Comparison of ENCODE assay signal across 1 cellular context in the genomic region with DNA sequence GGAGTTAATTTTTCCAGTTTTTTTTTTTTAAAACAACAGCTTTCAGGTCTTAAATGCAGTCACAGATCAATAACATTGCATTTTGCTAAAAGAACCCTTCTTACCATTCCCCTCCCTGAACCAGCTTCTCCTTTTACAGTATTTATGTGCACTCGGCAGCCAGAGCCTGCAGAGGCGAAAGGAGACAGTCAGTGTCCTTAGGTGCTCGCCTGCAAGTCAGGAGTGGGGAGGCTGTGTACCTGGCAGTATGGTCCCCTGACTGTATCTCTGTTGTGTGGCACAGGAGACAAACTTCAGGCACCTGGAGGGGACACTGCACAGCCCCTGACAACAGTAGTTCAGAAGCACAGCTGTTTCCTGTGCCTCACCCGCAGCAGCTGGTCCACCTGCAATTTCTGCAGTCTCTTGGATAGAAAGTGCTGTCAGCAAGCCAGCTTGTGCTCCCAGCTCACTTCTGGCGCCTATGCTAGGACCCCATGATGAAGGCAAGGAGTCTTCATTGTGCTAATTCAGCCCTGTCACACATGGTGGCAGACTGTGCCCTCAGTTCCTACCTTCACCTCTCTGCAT.
TF ChIP-seq lines count a peak whose summit lies in the region.

No MANE protein-coding gene starts in this region.

TF ChIP-seq in GM12878, 131 proteins besides CTCF, POLR2A, EP300 and RAD21 (continued from another document):
- TF ChIP-seq, protein P1, sequence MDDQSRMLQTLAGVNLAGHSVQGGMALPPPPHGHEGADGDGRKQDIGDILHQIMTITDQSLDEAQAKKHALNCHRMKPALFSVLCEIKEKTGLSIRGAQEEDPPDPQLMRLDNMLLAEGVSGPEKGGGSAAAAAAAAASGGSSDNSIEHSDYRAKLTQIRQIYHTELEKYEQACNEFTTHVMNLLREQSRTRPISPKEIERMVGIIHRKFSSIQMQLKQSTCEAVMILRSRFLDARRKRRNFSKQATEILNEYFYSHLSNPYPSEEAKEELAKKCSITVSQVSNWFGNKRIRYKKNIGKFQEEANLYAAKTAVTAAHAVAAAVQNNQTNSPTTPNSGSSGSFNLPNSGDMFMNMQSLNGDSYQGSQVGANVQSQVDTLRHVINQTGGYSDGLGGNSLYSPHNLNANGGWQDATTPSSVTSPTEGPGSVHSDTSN (IDR thresholded peaks at IDR 0.05; ENCODE audit: insufficient replicate concordance, low read depth, low read length), result peak; percentile 49
- no peak for TF ChIP-seq JUND (IDR thresholded peaks at IDR 0.05; ENCODE audit: low read depth, low read length)
- TF ChIP-seq USF1 (IDR thresholded peaks at IDR 0.05; ENCODE audit: borderline replicate concordance, extremely low read length, insufficient read depth, low read depth, low read length), result no peak
- no peak for TF ChIP-seq ASH2L (IDR thresholded peaks at IDR 0.05; ENCODE audit: borderline replicate concordance, low read depth)
- TF ChIP-seq MYC (IDR thresholded peaks at IDR 0.05; ENCODE audit: insufficient read depth, insufficient read length, insufficient replicate concordance, low read length, severe bottlenecking), result no peak
- peak; percentile 93 for TF ChIP-seq TCF12 (IDR thresholded peaks at IDR 0.05; ENCODE audit: low read depth, low read length)
